13 cellular contexts compared by ENCODE assay signal in genomic region chr19:12546903-12547302, GRCh38.
"Had no signal": no experiment of that assay in that cellular context is flagged by ENCODE, and none has a peak within 500 bp of the region (broad histone marks: within the 10 kb centered on the region; RNA-seq: fewer than 3 reads in every experiment).

No MANE protein-coding gene starts in this region.

- ATAC-seq: right cardiac atrium had no signal

- H3K27me3 Mint-ChIP-seq: stimulated activated naive CD8-positive, alpha-beta T cell treated with anti-CD3 and anti-CD28 coated beads, Interleukin-15, Interleukin-2, amounts not matched to agents 100 ng/mL and 50 ng/mL, for 24 hours had no signal

- H3K27ac Mint-ChIP-seq: activated naive CD4-positive, alpha-beta T cell treated with anti-CD3 and anti-CD28 coated beads for 36 hours; nephron; stimulated activated naive CD8-positive, alpha-beta T cell treated with anti-CD3 and anti-CD28 coated beads, Interleukin-15, Interleukin-2, amounts not matched to agents 100 ng/mL and 50 ng/mL, for 24 hours had no signal

- H3K4me3 Mint-ChIP-seq: activated naive CD4-positive, alpha-beta T cell treated with anti-CD3 and anti-CD28 coated beads for 36 hours; stimulated activated naive CD8-positive, alpha-beta T cell treated with anti-CD3 and anti-CD28 coated beads, Interleukin-15, Interleukin-2, amounts not matched to agents 100 ng/mL and 50 ng/mL, for 24 hours had no signal

- DNase-seq: activated CD4-positive, alpha-beta T cell treated with anti-CD3 and anti-CD28 coated beads for 1 hour; activated naive CD4-positive, alpha-beta T cell treated with anti-CD3 and anti-CD28 coated beads for 36 hours; amniotic stem cell; caudate nucleus; colonic mucosa; islet precursor cell; right cardiac atrium; small intestine; stimulated activated CD4-positive, alpha-beta T cell treated with anti-CD3 and anti-CD28 coated beads, Interleukin-4, amount 100 ng/mL, for 24 hours; T-helper 9 cell; upper lobe of left lung had no signal
